16 cellular contexts compared by ENCODE assay signal in genomic region chr1:246308533-246309075, GRCh38.
DNase-seq lines count a peak whose midpoint lies in the region; ATAC-seq, FAIRE-seq and TF ChIP-seq lines count a peak whose summit lies in the region.
"Had no signal": no experiment of that assay in that cellular context is flagged by ENCODE, and none has a peak within 500 bp of the region (broad histone marks: within the 10 kb centered on the region; RNA-seq: fewer than 3 reads in every experiment).

No MANE protein-coding gene starts in this region.

- H3K27ac ChIP-seq in K562 (ENCODE audit: extremely low read depth, low read depth, low read length) (no peak overlapping the region), brain microvascular endothelial cell (no peak overlapping the region)
- H3K27ac ChIP-seq: C4-2B, HL-60 had no signal

- no peak for TF ChIP-seq EP300 in K562 (IDR thresholded peaks at IDR 0.05; ENCODE audit: low read length)

- BruUV-seq in K562 (replicated peaks; lab: Mats Ljungman, UMichigan): no TSS peak

- no peaks in the 10 kb centered on the region for H4K20me1 ChIP-seq in K562 (replicated peaks; ENCODE audit: control insufficient read depth, insufficient read depth, low read length)

- H2AFZ ChIP-seq in K562 (ENCODE audit: low read depth, low read length): no peak overlapping the region

- H3K36me3 ChIP-seq in K562 (ENCODE audit: control insufficient read depth, insufficient read depth, low read length): no peaks in the 10 kb centered on the region
- H3K36me3 ChIP-seq in brain microvascular endothelial cell (replicated peaks): no peaks in the 10 kb centered on the region
- H3K36me3 ChIP-seq: BE2C had no signal

- POLR2A ChIA-PET in K562 (lab: Yijun Ruan, JAX): no interaction called here

- no peak for TF ChIP-seq RAD21 in K562 (CRISPR knock-in tag; conservative IDR thresholded peaks at IDR 0.05 in 1 of 2, IDR thresholded peaks at IDR 0.05 in 1 of 2)

- no peak overlapping the region for H3K4me2 ChIP-seq in K562 (ENCODE audit: insufficient read depth, low read length)

- H3K4me3 ChIP-seq in K562 (no peak overlapping the region), brain microvascular endothelial cell (ENCODE audit: low read depth, low read length) (no peak overlapping the region)

- H3K9me1 ChIP-seq in K562 (ENCODE audit: control insufficient read depth, insufficient read depth, low read length): no peaks in the 10 kb centered on the region

- H3K27me3 ChIP-seq in K562 (ENCODE audit: control insufficient read depth in 2 of 2, insufficient read depth in 2 of 2, low read length in 2 of 2): no peaks in the 10 kb centered on the region
- H3K27me3 ChIP-seq in brain microvascular endothelial cell (replicated peaks): no peaks in the 10 kb centered on the region
- H3K27me3 ChIP-seq: BE2C had no signal

- no peaks in the 10 kb centered on the region for H3K9me3 ChIP-seq in K562 (replicated peaks; ENCODE audit: control insufficient read depth, insufficient read depth, low read depth, low read length)
- H3K9me3 ChIP-seq: BE2C had no signal

- TF ChIP-seq POLR2A in K562 (conservative IDR thresholded peaks at IDR 0.05): no peak

- in situ Hi-C loops in K562 (cut with MboI) (no loop called here), brain microvascular endothelial cell (cut with HindIII; ENCODE audit: low pct_ligation_motif_present, low sequenced_read_pairs) (no loop called here)

- intact Hi-C loops in K562 (cut with micrococcal nuclease): loop anchor here (5.0 to 10.0 kb wide), 2 partner anchors 119 to 266 kb away; no protein-coding TSS in a partner anchor

- no peak for TF ChIP-seq CTCF in K562 (IDR thresholded peaks at IDR 0.05 in 2 of 3, conservative IDR thresholded peaks at IDR 0.05 in 1 of 3; ENCODE audit: insufficient read depth in 2 of 3, low read depth in 1 of 3, low read length in 3 of 3)
- no peak for TF ChIP-seq CTCF in brain microvascular endothelial cell (IDR thresholded peaks at IDR 0.05; ENCODE audit: low read depth, low read length, missing control alignments)

- CTCF ChIA-PET in K562 (lab: Yijun Ruan, JAX; ENCODE audit: low intra/inter-chr PET ratio): no interaction called here

- peaks cover 3 to 39% of the 10 kb centered on the region in 2 experiments for H3K4me1 ChIP-seq in K562 (replicated peaks in 1 of 2; ENCODE audit: control insufficient read depth in 2 of 2, insufficient read depth in 2 of 2, low read length in 2 of 2)

- H3K9ac ChIP-seq in K562 (ENCODE audit: insufficient read depth in 1 of 2, low read depth in 2 of 2, low read length in 2 of 2): no peak overlapping the region

- H3K79me2 ChIP-seq in K562 (ENCODE audit: control insufficient read depth, insufficient read depth, low read length): no peaks in the 10 kb centered on the region

- DNase-seq in NCI-H1694 treated with DMSO at 0.1 percent for 48 hours (lab: John Stamatoyannopoulos, UW) (peak; percentile 93), NCI-H2171 treated with DMSO at 0.1 percent for 48 hours (lab: John Stamatoyannopoulos, UW) (peak; percentile 69), K562 (ENCODE audit: extremely low read depth in 1 of 4, low spot score in 3 of 4) (no peak), DMS79 treated with DMSO at 0.1 percent for 48 hours (lab: John Stamatoyannopoulos, UW) (no peak), brain microvascular endothelial cell (no peak)
- DNase-seq: BE2C; CD4-positive, alpha-beta memory T cell; HCEC 1CT; HFFc6 had no signal

- peak; percentile 57 for FAIRE-seq in G401.6 (lab: Jason Lieb, UNC)
- FAIRE-seq in K562 (lab: Jason Lieb, UNC): no peak
- FAIRE-seq: GM18507, H1 had no signal

- 92% methylated on average over 3 of the region's 3 CpGs for WGBS in K562 (ENCODE audit: insufficient coverage, low coverage, missing lambda C conversion rate)

- ATAC-seq in K562: no peak
- ATAC-seq in GM18502 (IDR thresholded peaks at IDR 0.05; ENCODE audit: poor library complexity, unreplicated experiment): no peak
- no peak for ATAC-seq in GM19452 (IDR thresholded peaks at IDR 0.05; ENCODE audit: unreplicated experiment)

TF ChIP-seq in K562, 482 proteins besides CTCF, POLR2A, EP300 and RAD21:
- no peak for TF ChIP-seq ZBTB17 (CRISPR knock-in tag; IDR thresholded peaks at IDR 0.05)
- TF ChIP-seq, protein P1, sequence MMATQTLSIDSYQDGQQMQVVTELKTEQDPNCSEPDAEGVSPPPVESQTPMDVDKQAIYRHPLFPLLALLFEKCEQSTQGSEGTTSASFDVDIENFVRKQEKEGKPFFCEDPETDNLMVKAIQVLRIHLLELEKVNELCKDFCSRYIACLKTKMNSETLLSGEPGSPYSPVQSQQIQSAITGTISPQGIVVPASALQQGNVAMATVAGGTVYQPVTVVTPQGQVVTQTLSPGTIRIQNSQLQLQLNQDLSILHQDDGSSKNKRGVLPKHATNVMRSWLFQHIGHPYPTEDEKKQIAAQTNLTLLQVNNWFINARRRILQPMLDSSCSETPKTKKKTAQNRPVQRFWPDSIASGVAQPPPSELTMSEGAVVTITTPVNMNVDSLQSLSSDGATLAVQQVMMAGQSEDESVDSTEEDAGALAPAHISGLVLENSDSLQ (IDR thresholded peaks at IDR 0.05): peak; percentile 32; the same call in 1 of the 2 replicates

Comparison
In these comparisons a context has a peak if more than half of its experiments do, and no peak if none do; other contexts are left out.
1. DNase-seq: peak in NCI-H1694 treated with DMSO at 0.1 percent for 48 hours (single experiment) and NCI-H2171 treated with DMSO at 0.1 percent for 48 hours (single experiment); none in K562 (0 of 4), DMS79 treated with DMSO at 0.1 percent for 48 hours (single experiment) and brain microvascular endothelial cell (single experiment).